1 cellular context compared by ENCODE assay signal in the genomic region with DNA sequence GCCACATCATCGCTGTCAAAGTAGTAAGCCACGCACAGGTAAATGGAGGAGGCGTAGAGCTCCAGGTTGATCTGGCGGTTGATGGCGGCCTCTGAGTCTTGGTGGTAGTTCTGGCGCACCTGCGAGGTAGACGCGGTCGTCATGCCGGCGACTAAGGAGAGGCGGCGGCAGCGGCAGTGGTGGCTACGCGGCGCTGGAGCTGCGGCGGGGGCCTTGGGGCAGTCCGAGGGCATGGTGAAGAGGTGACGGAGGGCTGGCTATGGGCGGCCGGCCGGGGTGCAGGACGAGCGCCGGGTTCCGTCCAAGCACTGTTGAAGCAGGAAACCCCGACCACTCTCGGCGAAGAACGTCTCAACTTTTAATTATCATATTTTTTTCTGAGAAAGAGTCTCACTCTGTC.
TF ChIP-seq lines count a peak whose summit lies in the region.

No MANE protein-coding gene starts in this region.

TF ChIP-seq in K562, 482 proteins besides CTCF, POLR2A, EP300 and RAD21:
- TF ChIP-seq MTA2 (IDR thresholded peaks at IDR 0.05; ENCODE audit: low read depth): no peak
- TF ChIP-seq GTF2A2 (tag; IDR thresholded peaks at IDR 0.05): no peak
- TF ChIP-seq RBM34 (IDR thresholded peaks at IDR 0.05; ENCODE audit: borderline replicate concordance, insufficient read depth, low read length): no peak
- TF ChIP-seq, protein P1, sequence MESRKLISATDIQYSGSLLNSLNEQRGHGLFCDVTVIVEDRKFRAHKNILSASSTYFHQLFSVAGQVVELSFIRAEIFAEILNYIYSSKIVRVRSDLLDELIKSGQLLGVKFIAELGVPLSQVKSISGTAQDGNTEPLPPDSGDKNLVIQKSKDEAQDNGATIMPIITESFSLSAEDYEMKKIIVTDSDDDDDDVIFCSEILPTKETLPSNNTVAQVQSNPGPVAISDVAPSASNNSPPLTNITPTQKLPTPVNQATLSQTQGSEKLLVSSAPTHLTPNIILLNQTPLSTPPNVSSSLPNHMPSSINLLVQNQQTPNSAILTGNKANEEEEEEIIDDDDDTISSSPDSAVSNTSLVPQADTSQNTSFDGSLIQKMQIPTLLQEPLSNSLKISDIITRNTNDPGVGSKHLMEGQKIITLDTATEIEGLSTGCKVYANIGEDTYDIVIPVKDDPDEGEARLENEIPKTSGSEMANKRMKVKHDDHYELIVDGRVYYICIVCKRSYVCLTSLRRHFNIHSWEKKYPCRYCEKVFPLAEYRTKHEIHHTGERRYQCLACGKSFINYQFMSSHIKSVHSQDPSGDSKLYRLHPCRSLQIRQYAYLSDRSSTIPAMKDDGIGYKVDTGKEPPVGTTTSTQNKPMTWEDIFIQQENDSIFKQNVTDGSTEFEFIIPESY (CRISPR knock-in tag; IDR thresholded peaks at IDR 0.05): peak; percentile 80; the same call in 1 of the 2 replicates
- TF ChIP-seq ZNF165 (CRISPR knock-in tag; IDR thresholded peaks at IDR 0.05; ENCODE audit: borderline replicate concordance): no peak
- no peak for TF ChIP-seq ILK (tag; IDR thresholded peaks at IDR 0.05; ENCODE audit: borderline replicate concordance, low read depth)
- no peak for TF ChIP-seq HNRNPH1 (optimal IDR thresholded peaks at IDR 0.05; ENCODE audit: low read depth, low read length)
- TF ChIP-seq SMAD1 (IDR thresholded peaks at IDR 0.05; ENCODE audit: low read depth, low read length, partially characterized antibody): no peak
- TF ChIP-seq ZNF324 (CRISPR knock-in tag; IDR thresholded peaks at IDR 0.05): no peak
- no peak for TF ChIP-seq RAD51 (IDR thresholded peaks at IDR 0.05; ENCODE audit: borderline replicate concordance, low read depth)
- TF ChIP-seq ASH1L (IDR thresholded peaks at IDR 0.05; ENCODE audit: borderline replicate concordance, low read depth, partially characterized antibody): no peak
- 0 out of 2 replicates have a peak, but pooled peaks have one; percentile 27 for TF ChIP-seq POLR2G (IDR thresholded peaks at IDR 0.05; ENCODE audit: low read depth, low read length)
- TF ChIP-seq RBFOX2 (IDR thresholded peaks at IDR 0.05; ENCODE audit: low read depth, low read length): no peak
- no peak for TF ChIP-seq POLR3A (IDR thresholded peaks at IDR 0.05; ENCODE audit: borderline replicate concordance, extremely low read depth, insufficient read depth, insufficient read length)
- TF ChIP-seq, protein P2, sequence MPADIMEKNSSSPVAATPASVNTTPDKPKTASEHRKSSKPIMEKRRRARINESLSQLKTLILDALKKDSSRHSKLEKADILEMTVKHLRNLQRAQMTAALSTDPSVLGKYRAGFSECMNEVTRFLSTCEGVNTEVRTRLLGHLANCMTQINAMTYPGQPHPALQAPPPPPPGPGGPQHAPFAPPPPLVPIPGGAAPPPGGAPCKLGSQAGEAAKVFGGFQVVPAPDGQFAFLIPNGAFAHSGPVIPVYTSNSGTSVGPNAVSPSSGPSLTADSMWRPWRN (IDR thresholded peaks at IDR 0.05; ENCODE audit: low read depth): no peak
- TF ChIP-seq, protein P3, sequence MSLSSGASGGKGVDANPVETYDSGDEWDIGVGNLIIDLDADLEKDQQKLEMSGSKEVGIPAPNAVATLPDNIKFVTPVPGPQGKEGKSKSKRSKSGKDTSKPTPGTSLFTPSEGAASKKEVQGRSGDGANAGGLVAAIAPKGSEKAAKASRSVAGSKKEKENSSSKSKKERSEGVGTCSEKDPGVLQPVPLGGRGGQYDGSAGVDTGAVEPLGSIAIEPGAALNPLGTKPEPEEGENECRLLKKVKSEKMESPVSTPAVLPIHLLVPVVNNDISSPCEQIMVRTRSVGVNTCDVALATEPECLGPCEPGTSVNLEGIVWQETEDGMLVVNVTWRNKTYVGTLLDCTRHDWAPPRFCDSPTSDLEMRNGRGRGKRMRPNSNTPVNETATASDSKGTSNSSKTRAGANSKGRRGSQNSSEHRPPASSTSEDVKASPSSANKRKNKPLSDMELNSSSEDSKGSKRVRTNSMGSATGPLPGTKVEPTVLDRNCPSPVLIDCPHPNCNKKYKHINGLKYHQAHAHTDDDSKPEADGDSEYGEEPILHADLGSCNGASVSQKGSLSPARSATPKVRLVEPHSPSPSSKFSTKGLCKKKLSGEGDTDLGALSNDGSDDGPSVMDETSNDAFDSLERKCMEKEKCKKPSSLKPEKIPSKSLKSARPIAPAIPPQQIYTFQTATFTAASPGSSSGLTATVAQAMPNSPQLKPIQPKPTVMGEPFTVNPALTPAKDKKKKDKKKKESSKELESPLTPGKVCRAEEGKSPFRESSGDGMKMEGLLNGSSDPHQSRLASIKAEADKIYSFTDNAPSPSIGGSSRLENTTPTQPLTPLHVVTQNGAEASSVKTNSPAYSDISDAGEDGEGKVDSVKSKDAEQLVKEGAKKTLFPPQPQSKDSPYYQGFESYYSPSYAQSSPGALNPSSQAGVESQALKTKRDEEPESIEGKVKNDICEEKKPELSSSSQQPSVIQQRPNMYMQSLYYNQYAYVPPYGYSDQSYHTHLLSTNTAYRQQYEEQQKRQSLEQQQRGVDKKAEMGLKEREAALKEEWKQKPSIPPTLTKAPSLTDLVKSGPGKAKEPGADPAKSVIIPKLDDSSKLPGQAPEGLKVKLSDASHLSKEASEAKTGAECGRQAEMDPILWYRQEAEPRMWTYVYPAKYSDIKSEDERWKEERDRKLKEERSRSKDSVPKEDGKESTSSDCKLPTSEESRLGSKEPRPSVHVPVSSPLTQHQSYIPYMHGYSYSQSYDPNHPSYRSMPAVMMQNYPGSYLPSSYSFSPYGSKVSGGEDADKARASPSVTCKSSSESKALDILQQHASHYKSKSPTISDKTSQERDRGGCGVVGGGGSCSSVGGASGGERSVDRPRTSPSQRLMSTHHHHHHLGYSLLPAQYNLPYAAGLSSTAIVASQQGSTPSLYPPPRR (CRISPR knock-in tag; IDR thresholded peaks at IDR 0.05; ENCODE audit: borderline replicate concordance): no peak
- TF ChIP-seq, protein P4, sequence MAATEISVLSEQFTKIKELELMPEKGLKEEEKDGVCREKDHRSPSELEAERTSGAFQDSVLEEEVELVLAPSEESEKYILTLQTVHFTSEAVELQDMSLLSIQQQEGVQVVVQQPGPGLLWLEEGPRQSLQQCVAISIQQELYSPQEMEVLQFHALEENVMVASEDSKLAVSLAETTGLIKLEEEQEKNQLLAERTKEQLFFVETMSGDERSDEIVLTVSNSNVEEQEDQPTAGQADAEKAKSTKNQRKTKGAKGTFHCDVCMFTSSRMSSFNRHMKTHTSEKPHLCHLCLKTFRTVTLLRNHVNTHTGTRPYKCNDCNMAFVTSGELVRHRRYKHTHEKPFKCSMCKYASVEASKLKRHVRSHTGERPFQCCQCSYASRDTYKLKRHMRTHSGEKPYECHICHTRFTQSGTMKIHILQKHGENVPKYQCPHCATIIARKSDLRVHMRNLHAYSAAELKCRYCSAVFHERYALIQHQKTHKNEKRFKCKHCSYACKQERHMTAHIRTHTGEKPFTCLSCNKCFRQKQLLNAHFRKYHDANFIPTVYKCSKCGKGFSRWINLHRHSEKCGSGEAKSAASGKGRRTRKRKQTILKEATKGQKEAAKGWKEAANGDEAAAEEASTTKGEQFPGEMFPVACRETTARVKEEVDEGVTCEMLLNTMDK (IDR thresholded peaks at IDR 0.05; ENCODE audit: borderline replicate concordance, insufficient read depth, low read depth, low read length, poor library complexity, severe bottlenecking): no peak
